ENCODE assay signal across 9 cellular contexts in genomic region chr15:61641645-61642044, GRCh38.
"Had no signal": no experiment of that assay in that cellular context is flagged by ENCODE, and none has a peak within 500 bp of the region (broad histone marks: within the 10 kb centered on the region; RNA-seq: fewer than 3 reads in every experiment).

No MANE protein-coding gene starts in this region.

- H3K27ac Mint-ChIP-seq: HFFc6 had no signal

- H3K27ac ChIP-seq: GM23248 had no signal

- H3K4me3 Mint-ChIP-seq: HFFc6 had no signal

- H3K36me3 ChIP-seq: HAP-1 had no signal

- ATAC-seq: HCT116, K562 had no signal

- H3K9ac ChIP-seq: GM23248 had no signal

- H3K4me3 ChIP-seq: GM23248, HAP-1, K562 had no signal

- H3K4me1 ChIP-seq: HAP-1 had no signal

- H2AFZ ChIP-seq: GM23248 had no signal

- DNase-seq: GM23248, GOT3, H7, HFFc6, IMR-90 had no signal

- FAIRE-seq: HTR-8/SVneo, K562 had no signal
